1 cellular context compared by ENCODE assay signal in the genomic region with DNA sequence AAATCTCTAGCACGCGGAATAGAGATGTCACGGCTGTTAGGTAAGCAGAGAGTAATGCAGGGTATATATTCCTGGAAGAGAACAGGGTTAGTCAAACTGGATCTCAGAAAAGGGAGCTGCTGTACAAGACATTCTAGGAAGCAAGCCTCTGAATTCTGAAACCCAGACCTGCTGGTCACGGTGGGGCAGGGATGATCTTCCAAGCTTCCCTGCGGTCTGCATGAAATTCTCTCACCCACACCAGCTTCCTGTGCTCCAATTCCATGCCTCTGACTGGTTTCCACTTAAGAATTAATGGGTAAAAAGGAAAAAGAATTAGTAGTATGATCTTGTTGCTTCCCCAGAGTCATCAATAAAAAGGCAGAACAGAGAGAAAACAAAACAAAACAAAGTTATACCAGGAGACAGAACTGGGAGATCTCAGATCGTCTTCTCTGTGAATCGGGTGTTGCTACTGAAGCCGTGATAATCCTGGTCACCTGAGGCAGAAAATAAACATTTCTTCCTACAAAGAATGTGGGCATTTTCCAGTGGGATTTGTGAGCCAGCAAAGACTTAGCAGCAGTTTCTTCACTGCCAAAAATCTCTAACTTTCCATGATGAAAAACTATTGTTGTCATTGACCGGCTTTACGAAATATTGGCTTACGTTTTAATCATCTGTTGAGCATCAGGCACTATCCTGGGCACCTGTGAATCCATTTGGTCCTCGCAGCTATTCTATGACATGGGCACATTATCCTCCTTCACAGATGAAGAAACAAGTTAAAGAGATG.
TF ChIP-seq lines count a peak whose summit lies in the region.

No MANE protein-coding gene starts in this region.

TF ChIP-seq in HEK293, 187 proteins besides CTCF, POLR2A, EP300 and RAD21 (continued from another document):
- TF ChIP-seq ZBTB20 (tag by site-specific recombination; IDR thresholded peaks at IDR 0.05): peak; percentile 65
